9 cellular contexts compared by ENCODE assay signal in the genomic region with DNA sequence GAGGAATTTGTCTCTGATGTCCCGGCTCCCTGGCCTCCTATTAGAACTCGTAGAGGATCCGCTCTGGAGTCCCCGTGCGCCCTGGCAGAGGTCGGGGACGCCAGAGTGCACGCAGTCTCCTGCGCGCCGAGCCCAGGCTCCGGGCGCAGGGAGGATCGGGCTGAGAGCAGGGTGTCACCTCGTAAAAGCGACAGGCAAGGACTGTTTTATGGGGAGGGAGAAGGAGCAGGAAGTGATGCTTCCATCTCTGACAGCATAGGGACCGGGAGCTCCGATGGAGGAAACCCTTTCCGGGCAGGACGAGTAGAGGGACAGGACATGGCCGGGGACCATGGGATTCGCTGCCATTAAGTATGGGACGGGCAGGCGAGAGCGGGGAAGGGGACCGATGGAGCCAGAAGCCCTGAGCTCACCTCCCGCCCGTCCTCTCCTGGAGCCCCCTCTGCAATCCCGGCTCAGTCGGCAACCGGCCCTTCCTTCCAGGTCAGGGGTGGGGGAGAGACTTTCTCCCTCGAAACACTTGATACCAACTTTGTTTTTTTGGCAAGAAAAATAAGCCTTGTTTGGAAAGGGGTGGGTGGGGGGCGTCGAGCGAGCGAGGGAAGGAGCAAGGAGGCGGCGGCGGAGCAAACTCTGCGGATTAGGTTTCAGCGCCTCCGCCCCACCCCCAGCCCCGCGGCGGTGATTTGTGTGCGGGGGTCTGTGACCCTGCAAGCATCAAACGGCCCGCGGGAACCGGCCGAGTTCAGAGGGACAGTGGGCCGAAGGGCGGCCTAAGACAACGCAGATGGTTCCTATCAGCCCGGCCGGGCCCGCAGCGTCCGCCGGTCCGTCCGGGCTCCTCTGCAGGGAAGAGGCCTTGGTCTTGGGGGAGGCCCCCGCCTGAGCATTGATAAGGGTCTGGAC. TPM values are rescaled to one million over a fixed set of nuclear protein-coding genes. Genes with fewer than 3 reads are reported as not detected.
DNase-seq lines count a peak whose midpoint lies in the region; ATAC-seq and TF ChIP-seq lines count a peak whose summit lies in the region.
"Had no signal": no experiment of that assay in that cellular context is flagged by ENCODE, and none has a peak within 500 bp of the region (broad histone marks: within the 10 kb centered on the region; RNA-seq: fewer than 3 reads in every experiment).

No MANE protein-coding gene starts in this region.

- H3K27me3 ChIP-seq in left ventricle myocardium inferior (ENCODE audit: low read depth) (peaks cover 100% of the 10 kb centered on the region), rectal smooth muscle tissue (ENCODE audit: control insufficient read depth, insufficient read depth, low read length) (peaks cover 60% of the 10 kb centered on the region)

- DNase-seq in ELF-1 (ENCODE audit: low read depth, low spot score) (peak; percentile 68), T-cell (no peak), left ventricle myocardium inferior (no peak), GM03348 (ENCODE audit: low spot score) (no peak), NCI-H187 (lab: John Stamatoyannopoulos, UW) (no peak)

- CTCF ChIA-PET in T-cell (lab: Charles Lee): no interaction called here

- peaks cover 7 to 15% (median 13%) of the 10 kb centered on the region in 3 donors for H3K4me1 Mint-ChIP-seq in T-cell

- H3K9me3 Mint-ChIP-seq in T-cell: no peaks in the 10 kb centered on the region

- H3K27me3 Mint-ChIP-seq in T-cell: peaks cover 54 to 89% of the 10 kb centered on the region in 2 donors

- no peak overlapping the region for H3K9ac ChIP-seq in rectal smooth muscle tissue (ENCODE audit: low read length)

- H3K36me3 ChIP-seq in left ventricle myocardium inferior (no peaks in the 10 kb centered on the region), rectal smooth muscle tissue (ENCODE audit: control insufficient read depth, insufficient read depth, low read length) (no peaks in the 10 kb centered on the region)

- no peaks in the 10 kb centered on the region for H3K9me3 ChIP-seq in left ventricle myocardium inferior (replicated peaks)

- H3K4me3 ChIP-seq in left ventricle myocardium inferior: peak overlapping the region; percentile 59
- H3K4me3 ChIP-seq in rectal smooth muscle tissue (ENCODE audit: low read length): peak overlapping the region; percentile 58

- POLR2A ChIA-PET in T-cell (lab: Charles Lee): no interaction called here

- H3K4me1 ChIP-seq in left ventricle myocardium inferior (peaks cover 40% of the 10 kb centered on the region), rectal smooth muscle tissue (ENCODE audit: control insufficient read depth, insufficient read depth, low read length) (no peaks in the 10 kb centered on the region)

- H3K27ac Mint-ChIP-seq in T-cell: no peak overlapping the region

- ATAC-seq in T-cell (replicated peaks in 1 of 4) (peak in 2 of 4 experiments; percentile 26 to 27), HG03354 (IDR thresholded peaks at IDR 0.05; ENCODE audit: poor library complexity, severe bottlenecking, unreplicated experiment) (no peak)
- ATAC-seq in activated CD4-positive, CD25-positive, alpha-beta regulatory T cell treated with anti-CD3 and anti-CD28 coated beads, Interleukin-2, amount 50 U/mL, for 24 hours: no peak

- no peak for TF ChIP-seq CTCF in left ventricle myocardium inferior (IDR thresholded peaks at IDR 0.05; ENCODE audit: borderline replicate concordance)

- H3K4me3 Mint-ChIP-seq in T-cell: peak overlapping the region; percentile 64 to 73 (median 64)

- H3K27ac ChIP-seq in left ventricle myocardium inferior (replicated peaks) (no peak overlapping the region), rectal smooth muscle tissue (ENCODE audit: low read depth, low read length) (no peak overlapping the region)

- no peaks in the 10 kb centered on the region for H3K36me3 Mint-ChIP-seq in T-cell

- intact Hi-C loops in left ventricle myocardium inferior (cut with micrococcal nuclease): no loop called here

RNA-seq across cellular contexts. Expression of gene LMX1B, which starts 12.6 kb away (rescaled TPM):
- total RNA-seq in T-cell (not detected), left ventricle myocardium inferior (1.3 TPM)
- total RNA-seq: activated CD8-positive, alpha-beta memory T cell treated with anti-CD3 and anti-CD28 coated beads for 36 hours had no signal
